Comparison of ENCODE assay signal across 1 cellular context in genomic region chr21:32727478-32727727, GRCh38.
TF ChIP-seq lines count a peak whose summit lies in the region.

No MANE protein-coding gene starts in this region.

TF ChIP-seq in HEK293, 187 proteins besides CTCF, POLR2A, EP300 and RAD21 (continued from another document):
- TF ChIP-seq, protein P1, sequence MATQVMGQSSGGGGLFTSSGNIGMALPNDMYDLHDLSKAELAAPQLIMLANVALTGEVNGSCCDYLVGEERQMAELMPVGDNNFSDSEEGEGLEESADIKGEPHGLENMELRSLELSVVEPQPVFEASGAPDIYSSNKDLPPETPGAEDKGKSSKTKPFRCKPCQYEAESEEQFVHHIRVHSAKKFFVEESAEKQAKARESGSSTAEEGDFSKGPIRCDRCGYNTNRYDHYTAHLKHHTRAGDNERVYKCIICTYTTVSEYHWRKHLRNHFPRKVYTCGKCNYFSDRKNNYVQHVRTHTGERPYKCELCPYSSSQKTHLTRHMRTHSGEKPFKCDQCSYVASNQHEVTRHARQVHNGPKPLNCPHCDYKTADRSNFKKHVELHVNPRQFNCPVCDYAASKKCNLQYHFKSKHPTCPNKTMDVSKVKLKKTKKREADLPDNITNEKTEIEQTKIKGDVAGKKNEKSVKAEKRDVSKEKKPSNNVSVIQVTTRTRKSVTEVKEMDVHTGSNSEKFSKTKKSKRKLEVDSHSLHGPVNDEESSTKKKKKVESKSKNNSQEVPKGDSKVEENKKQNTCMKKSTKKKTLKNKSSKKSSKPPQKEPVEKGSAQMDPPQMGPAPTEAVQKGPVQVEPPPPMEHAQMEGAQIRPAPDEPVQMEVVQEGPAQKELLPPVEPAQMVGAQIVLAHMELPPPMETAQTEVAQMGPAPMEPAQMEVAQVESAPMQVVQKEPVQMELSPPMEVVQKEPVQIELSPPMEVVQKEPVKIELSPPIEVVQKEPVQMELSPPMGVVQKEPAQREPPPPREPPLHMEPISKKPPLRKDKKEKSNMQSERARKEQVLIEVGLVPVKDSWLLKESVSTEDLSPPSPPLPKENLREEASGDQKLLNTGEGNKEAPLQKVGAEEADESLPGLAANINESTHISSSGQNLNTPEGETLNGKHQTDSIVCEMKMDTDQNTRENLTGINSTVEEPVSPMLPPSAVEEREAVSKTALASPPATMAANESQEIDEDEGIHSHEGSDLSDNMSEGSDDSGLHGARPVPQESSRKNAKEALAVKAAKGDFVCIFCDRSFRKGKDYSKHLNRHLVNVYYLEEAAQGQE (tag by site-specific recombination; IDR thresholded peaks at IDR 0.05), result 0 out of 2 replicates have a peak, but pooled peaks have one; percentile 12
- TF ChIP-seq ZNF623 (tag by site-specific recombination; IDR thresholded peaks at IDR 0.05) (0 out of 2 replicates have a peak, but pooled peaks have one; percentile 6), ZNF24 (tag by site-specific recombination; IDR thresholded peaks at IDR 0.05) (peak; percentile 15; the same call in 1 of the 2 replicates), MZF1 (tag by site-specific recombination; IDR thresholded peaks at IDR 0.05; ENCODE audit: borderline replicate concordance) (no peak)
- TF ChIP-seq, protein P2, sequence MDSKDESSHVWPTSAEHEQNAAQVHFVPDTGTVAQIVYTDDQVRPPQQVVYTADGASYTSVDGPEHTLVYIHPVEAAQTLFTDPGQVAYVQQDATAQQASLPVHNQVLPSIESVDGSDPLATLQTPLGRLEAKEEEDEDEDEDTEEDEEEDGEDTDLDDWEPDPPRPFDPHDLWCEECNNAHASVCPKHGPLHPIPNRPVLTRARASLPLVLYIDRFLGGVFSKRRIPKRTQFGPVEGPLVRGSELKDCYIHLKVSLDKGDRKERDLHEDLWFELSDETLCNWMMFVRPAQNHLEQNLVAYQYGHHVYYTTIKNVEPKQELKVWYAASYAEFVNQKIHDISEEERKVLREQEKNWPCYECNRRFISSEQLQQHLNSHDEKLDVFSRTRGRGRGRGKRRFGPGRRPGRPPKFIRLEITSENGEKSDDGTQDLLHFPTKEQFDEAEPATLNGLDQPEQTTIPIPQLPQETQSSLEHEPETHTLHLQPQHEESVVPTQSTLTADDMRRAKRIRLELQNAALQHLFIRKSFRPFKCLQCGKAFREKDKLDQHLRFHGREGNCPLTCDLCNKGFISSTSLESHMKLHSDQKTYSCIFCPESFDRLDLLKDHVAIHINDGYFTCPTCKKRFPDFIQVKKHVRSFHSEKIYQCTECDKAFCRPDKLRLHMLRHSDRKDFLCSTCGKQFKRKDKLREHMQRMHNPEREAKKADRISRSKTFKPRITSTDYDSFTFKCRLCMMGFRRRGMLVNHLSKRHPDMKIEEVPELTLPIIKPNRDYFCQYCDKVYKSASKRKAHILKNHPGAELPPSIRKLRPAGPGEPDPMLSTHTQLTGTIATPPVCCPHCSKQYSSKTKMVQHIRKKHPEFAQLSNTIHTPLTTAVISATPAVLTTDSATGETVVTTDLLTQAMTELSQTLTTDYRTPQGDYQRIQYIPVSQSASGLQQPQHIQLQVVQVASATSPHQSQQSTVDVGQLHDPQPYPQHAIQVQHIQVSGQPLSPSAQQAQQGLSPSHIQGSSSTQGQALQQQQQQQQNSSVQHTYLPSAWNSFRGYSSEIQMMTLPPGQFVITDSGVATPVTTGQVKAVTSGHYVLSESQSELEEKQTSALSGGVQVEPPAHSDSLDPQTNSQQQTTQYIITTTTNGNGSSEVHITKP (tag by site-specific recombination; IDR thresholded peaks at IDR 0.05), result peak; percentile 97
TF ChIP-seq in HEK293: peak in this region for 19.
